Comparison of ENCODE assay signal across 27 cellular contexts in genomic region chr10:77940627-77941026, GRCh38. TPM values are rescaled to one million over a fixed set of nuclear protein-coding genes. Genes with fewer than 3 reads are reported as not detected.
DNase-seq lines count a peak whose midpoint lies in the region; ATAC-seq, FAIRE-seq and TF ChIP-seq lines count a peak whose summit lies in the region.
"Had no signal": no experiment of that assay in that cellular context is flagged by ENCODE, and none has a peak within 500 bp of the region (broad histone marks: within the 10 kb centered on the region; RNA-seq: fewer than 3 reads in every experiment).

No MANE protein-coding gene starts in this region.

- DNase-seq in HepG2 (ENCODE audit: low spot score) = no peak
- no peak for DNase-seq in right lobe of liver
- DNase-seq in SIG-M5 treated with dmso at 0.1 percent for 504 hours (lab: John Stamatoyannopoulos, UW; ENCODE audit: unreplicated experiment) = no peak
- DNase-seq: 8988T; activated CD4-positive, alpha-beta T cell treated with anti-CD3 and anti-CD28 coated beads, Interleukin-2, amount 50 U/mL, for 4 hours; activated CD4-positive, CD25-positive, alpha-beta regulatory T cell; activated naive CD4-positive, alpha-beta T cell treated with anti-CD3 and anti-CD28 coated beads for 36 hours; amniotic stem cell; brain microvascular endothelial cell; colonic mucosa; effector memory CD8-positive, alpha-beta T cell; islet precursor cell; mucosa of descending colon; NCI-H1092; NCI-H187 treated with DMSO at 0.1 percent for 48 hours; NCI-H526 treated with DMSO at 0.1 percent for 48 hours; stimulated activated CD4-positive, alpha-beta T cell treated with anti-CD3 and anti-CD28 coated beads, Interleukin-12 subunit alpha, Interleukin-12 subunit beta, amount 100 ng/mL, for 4 hours; stimulated activated CD4-positive, alpha-beta T cell treated with anti-CD3 and anti-CD28 coated beads, Interleukin-4, amount 100 ng/mL, for 1 hour; upper lobe of left lung had no signal

- 15% methylated on average over 3 of the region's 3 CpGs for WGBS in HepG2 (ENCODE audit: low lambda C conversion rate)
- WGBS in right lobe of liver (ENCODE audit: insufficient coverage, low coverage, low lambda C conversion rate, missing lambda C conversion rate) = 25% methylated on average over 1 of the region's 3 CpGs
- 53 to 65% methylated on average over 3 of the region's 3 CpGs for WGBS in esophagus, 2 donors
- 71 to 100% methylated on average over 1 to 2 of the region's 3 CpGs for WGBS in mesodermal cell (ENCODE audit: insufficient coverage in 2 of 2), 2 experiments

- H3K9me3 ChIP-seq in HepG2 (ENCODE audit: low read length) (no peaks in the 10 kb centered on the region), right lobe of liver (no peaks in the 10 kb centered on the region), esophagus (ENCODE audit: control insufficient read depth in 2 of 2, insufficient read depth in 1 of 2, low read depth in 1 of 2, low read length in 1 of 2) (no peaks in the 10 kb centered on the region), mesodermal cell (ENCODE audit: control insufficient read depth, low read length) (no peaks in the 10 kb centered on the region)
- H3K9me3 ChIP-seq: colonic mucosa, mucosa of descending colon, SJSA1, upper lobe of left lung had no signal

- no peak overlapping the region for H3K27ac ChIP-seq in HepG2 (ENCODE audit: extremely low read length, insufficient read depth, low read length)
- no peak overlapping the region for H3K27ac ChIP-seq in right lobe of liver
- peak overlapping the region; percentile 62 to 82 for H3K27ac ChIP-seq in esophagus (ENCODE audit: low read depth in 2 of 2, low read length in 1 of 2)
- H3K27ac ChIP-seq in mesodermal cell (ENCODE audit: low read depth, low read length, severe bottlenecking) = peak overlapping the region; percentile 10
- H3K27ac ChIP-seq: brain microvascular endothelial cell, colonic mucosa, HL-60, SJSA1, upper lobe of left lung had no signal

- H3K27me3 ChIP-seq in HepG2 (ENCODE audit: control insufficient read depth in 1 of 2, insufficient read depth in 2 of 2, low read length in 2 of 2) (no peaks in the 10 kb centered on the region; a peak in 2 of 5 replicates), right lobe of liver (no peaks in the 10 kb centered on the region), esophagus (ENCODE audit: control insufficient read depth in 1 of 2, insufficient read depth in 2 of 2, low read length in 2 of 2) (no peaks in the 10 kb centered on the region)
- H3K27me3 ChIP-seq: brain microvascular endothelial cell, colonic mucosa, SJSA1, upper lobe of left lung had no signal

- no peak overlapping the region for H3K4me2 ChIP-seq in HepG2 (ENCODE audit: low read depth, low read length)

- peaks cover 58% of the 10 kb centered on the region for H3K4me1 ChIP-seq in HepG2 (ENCODE audit: insufficient read depth, low read length)
- H3K4me1 ChIP-seq in right lobe of liver = peaks cover 0 to 3% (median 0%) of the 10 kb centered on the region in 4 donors
- peaks cover 3% of the 10 kb centered on the region in 2 donors for H3K4me1 ChIP-seq in esophagus (ENCODE audit: control insufficient read depth in 2 of 2, insufficient read depth in 2 of 2, low read length in 1 of 2)
- peaks cover 25% of the 10 kb centered on the region for H3K4me1 ChIP-seq in mesodermal cell (ENCODE audit: control insufficient read depth, insufficient read depth, low read length, poor library complexity, severe bottlenecking)
- H3K4me1 ChIP-seq: colonic mucosa, upper lobe of left lung had no signal

- in situ Hi-C loops in HepG2 (cut with HindIII; ENCODE audit: extremely low pct_ligation_motif_present, low pct_unique_long_range_greater_than_20kb) = no loop called here

- no peaks in the 10 kb centered on the region for H3K36me3 ChIP-seq in HepG2 (replicated peaks in 1 of 2; ENCODE audit: control insufficient read depth in 1 of 2, insufficient read depth in 2 of 2, low read length in 2 of 2)
- H3K36me3 ChIP-seq in right lobe of liver = no peaks in the 10 kb centered on the region
- no peaks in the 10 kb centered on the region for H3K36me3 ChIP-seq in esophagus (ENCODE audit: control insufficient read depth in 2 of 2, insufficient read depth in 2 of 2, low read length in 1 of 2)
- H3K36me3 ChIP-seq in mesodermal cell (ENCODE audit: control insufficient read depth, insufficient read depth, low read length) = no peaks in the 10 kb centered on the region
- H3K36me3 ChIP-seq: brain microvascular endothelial cell, colonic mucosa, upper lobe of left lung had no signal

- TF ChIP-seq CTCF in HepG2 (CRISPR knock-in tag; IDR thresholded peaks at IDR 0.05) (no peak), right lobe of liver (IDR thresholded peaks at IDR 0.05) (no peak)

- intact Hi-C loops in HepG2 (cut with micrococcal nuclease; ENCODE audit: unreplicated experiment) = no loop called here
- intact Hi-C loops in right lobe of liver (cut with DNase I) = no loop called here

- no peaks in the 10 kb centered on the region for H4K20me1 ChIP-seq in HepG2 (ENCODE audit: insufficient read depth, low read length)

- TF ChIP-seq EP300 in HepG2 (IDR thresholded peaks at IDR 0.05; ENCODE audit: low read depth in 2 of 2, low read length in 2 of 2) (no peak), HepG2 (CRISPR knock-in tag; IDR thresholded peaks at IDR 0.05; ENCODE audit: borderline replicate concordance) (no peak)

- no peak for TF ChIP-seq RAD21 in HepG2 (CRISPR knock-in tag; IDR thresholded peaks at IDR 0.05)

- peak overlapping the region; percentile 29 for H2AFZ ChIP-seq in HepG2 (ENCODE audit: low read length)

- no peak overlapping the region for H3K4me3 ChIP-seq in HepG2 (replicated peaks in 1 of 3; ENCODE audit: insufficient read depth in 1 of 3, low read depth in 2 of 3, low read length in 3 of 3)
- H3K4me3 ChIP-seq in right lobe of liver = no peak overlapping the region
- H3K4me3 ChIP-seq in esophagus (ENCODE audit: low read depth in 1 of 2, low read length in 2 of 2) = no peak overlapping the region
- H3K4me3 ChIP-seq in mesodermal cell (ENCODE audit: extremely low read depth, insufficient read depth, low read length, poor library complexity, severe bottlenecking) = no peak overlapping the region
- H3K4me3 ChIP-seq: colonic mucosa, mucosa of descending colon, SJSA1, upper lobe of left lung had no signal

- TF ChIP-seq POLR2A in HepG2 (IDR thresholded peaks at IDR 0.05; ENCODE audit: insufficient read depth in 1 of 2, low read depth in 2 of 2, low read length in 2 of 2) (no peak), right lobe of liver (IDR thresholded peaks at IDR 0.05) (no peak)

- CTCF ChIA-PET in HepG2 (lab: Yijun Ruan, JAX; ENCODE audit: low intra/inter-chr PET ratio, low total read pairs) = no interaction called here

- POLR2A ChIA-PET in HepG2 (lab: Yijun Ruan, JAX) = interaction anchor here (2.7 kb wide), 1 partner anchor 13 kb away, joined by 14 read pairs; the partner anchor contains the start of gene DLG5

- no peak for FAIRE-seq in HepG2 (lab: Jason Lieb, UNC)
- FAIRE-seq: RCC 7860 had no signal

- no TSS peak for BruUV-seq in HepG2 (replicated peaks; lab: Mats Ljungman, UMichigan)

- H3K79me2 ChIP-seq in HepG2 (ENCODE audit: insufficient read depth, low read length) = no peaks in the 10 kb centered on the region

- H3K9ac ChIP-seq in HepG2 (ENCODE audit: insufficient read depth, low read depth, low read length) = no peak overlapping the region

- ATAC-seq in HepG2 = no peak
- no peak for ATAC-seq in right lobe of liver
- no peak for ATAC-seq in HG03045 (IDR thresholded peaks at IDR 0.05; ENCODE audit: unreplicated experiment)
- ATAC-seq in HG02840 (IDR thresholded peaks at IDR 0.05; ENCODE audit: low FRiP score, unreplicated experiment) = no peak
- ATAC-seq in GM19328 (IDR thresholded peaks at IDR 0.05; ENCODE audit: unreplicated experiment) = no peak
- ATAC-seq: effector memory CD8-positive, alpha-beta T cell; mucosa of descending colon had no signal

RNA-seq across cellular contexts. Expression of gene DLG5, which starts 14.1 kb away (rescaled TPM):
- total RNA-seq in HepG2 (2016; rRNA removed; fragmentation: Illumina TruSeq; extraction: Trizol) (15.1 and 15.5 TPM in 2 replicates), right lobe of liver (1 to 10 TPM; 5.6 to 8.8 (median 7.6) TPM)
- 4.8 and 5.9 TPM in 2 replicates for total RNA-seq in HepG2 (2016; cell fraction: cytosol; rRNA removed; fragmentation: Illumina TruSeq; extraction: Trizol; ENCODE audit: low read depth)
- 13.9 and 15.8 TPM in 2 replicates for total RNA-seq in HepG2 (2016; cell fraction: insoluble cytoplasmic fraction; rRNA removed; fragmentation: Illumina TruSeq; extraction: Trizol)
- 6.6 and 7.8 TPM in 2 replicates for total RNA-seq in HepG2 (2016; cell fraction: membrane; rRNA removed; fragmentation: Illumina TruSeq; extraction: Trizol)
- total RNA-seq in HepG2 (2016; cell fraction: nucleus; rRNA removed; fragmentation: Illumina TruSeq; extraction: Trizol) = 18.8 and 22.2 TPM in 2 replicates
- polyA plus RNA-seq in HepG2 (2011; rRNA removed) (18.2 and 20.9 TPM in 2 replicates), esophagus (10 to 100 TPM; 13.9 to 17.4 TPM)
- 11.7 and 13.7 TPM in 2 replicates for polyA plus RNA-seq in HepG2 (2011; cell fraction: cytosol; rRNA removed)
- polyA plus RNA-seq in HepG2 (2011; cell fraction: nucleus; rRNA removed) = 164 and 167 TPM in 2 replicates
- 15.1 and 34.9 TPM in 2 replicates for polyA plus RNA-seq in HepG2 (2012)
- 1.1 TPM in 2 replicates for polyA plus RNA-seq in HepG2 (2016; cell fraction: cytosol; fragmentation: Illumina TruSeq; extraction: Trizol; ENCODE audit: low read depth)
- 16.9 and 19.7 TPM in 2 replicates for polyA plus RNA-seq in HepG2 (2016; cell fraction: insoluble cytoplasmic fraction; fragmentation: Illumina TruSeq; extraction: Trizol; ENCODE audit: low read depth)
- polyA plus RNA-seq in HepG2 (2016; cell fraction: membrane; fragmentation: Illumina TruSeq; extraction: Trizol; ENCODE audit: low read depth) = 3.0 and 4.2 TPM in 2 replicates
- polyA plus RNA-seq in HepG2 (2016; cell fraction: nucleus; fragmentation: Illumina TruSeq; extraction: Trizol; ENCODE audit: insufficient read depth, low read depth) = 49.2 and 54.4 TPM in 2 replicates
- 19.1 and 24.2 TPM in 2 replicates for polyA minus RNA-seq in HepG2 (2011; rRNA and poly(A)+ RNA removed; ENCODE audit: low replicate concordance)
- 12.4 and 14.9 TPM in 2 replicates for polyA minus RNA-seq in HepG2 (2011; cell fraction: cytosol; rRNA and poly(A)+ RNA removed)
- polyA minus RNA-seq in HepG2 (2011; cell fraction: nucleus; rRNA and poly(A)+ RNA removed) = 29.7 and 35.3 TPM in 2 replicates
- polyA plus RNA-seq in mesodermal cell (2013, experiment 1 of 2) = 56.2 TPM
- polyA plus RNA-seq in mesodermal cell (2013, experiment 2 of 2) = 52.8 TPM

Comparison
In these comparisons a context has a peak if more than half of its experiments do, and no peak if none do; other contexts are left out.
1. H3K27ac ChIP-seq: peak in esophagus (2 of 2) and mesodermal cell (single experiment); none in HepG2 (single experiment) and right lobe of liver (0 of 3).